ENCODE assay signal across 12 cellular contexts in the genomic region with DNA sequence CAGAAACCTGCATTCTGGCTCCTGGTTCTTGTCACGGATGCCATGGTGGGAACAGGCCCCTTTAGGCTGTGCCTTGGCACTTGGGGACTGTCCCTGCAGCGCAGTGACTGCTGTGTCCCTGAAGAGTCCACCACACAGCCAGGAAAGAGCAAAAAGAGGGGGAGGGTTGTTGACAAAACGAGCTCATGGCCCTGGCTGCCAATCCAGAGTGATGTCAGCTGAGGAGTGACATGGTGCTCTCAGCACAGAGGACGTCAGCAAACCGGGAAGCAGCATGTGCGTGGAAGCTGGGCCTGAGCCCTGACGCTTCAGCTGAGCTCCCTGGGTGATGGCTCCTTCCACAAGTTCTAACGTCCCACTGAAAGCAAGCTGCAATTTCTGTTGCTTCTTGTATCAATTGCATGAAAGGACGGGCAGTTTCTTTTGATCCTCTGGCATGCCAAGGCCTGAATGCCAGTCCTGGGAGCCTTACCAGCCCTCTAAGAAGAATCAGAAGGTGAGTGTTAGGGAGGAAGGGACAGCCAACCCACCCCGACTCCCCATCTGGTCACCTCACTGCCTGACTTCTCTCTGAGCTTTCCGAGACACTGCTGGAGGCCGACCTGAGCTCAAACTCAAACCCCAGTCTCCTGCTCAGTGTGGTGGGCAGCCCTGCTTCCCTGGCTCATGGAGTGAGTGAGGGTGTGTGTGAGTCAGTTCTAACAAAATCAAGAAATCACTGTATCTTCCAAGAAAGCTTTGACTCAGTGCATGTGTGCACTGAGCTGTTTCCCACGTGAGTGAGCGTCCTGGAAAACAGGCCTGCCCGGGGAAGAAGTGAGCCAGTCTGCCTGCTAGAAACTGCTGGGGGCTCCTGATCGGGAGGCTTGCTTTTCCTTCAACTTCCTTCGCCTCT. TPM values are rescaled to one million over a fixed set of nuclear protein-coding genes. Genes with fewer than 3 reads are reported as not detected.
DNase-seq lines count a peak whose midpoint lies in the region; ATAC-seq and FAIRE-seq lines count a peak whose summit lies in the region.
"Had no signal": no experiment of that assay in that cellular context is flagged by ENCODE, and none has a peak within 500 bp of the region (broad histone marks: within the 10 kb centered on the region; RNA-seq: fewer than 3 reads in every experiment).

No MANE protein-coding gene starts in this region.

- H3K9ac ChIP-seq in neuronal stem cell (ENCODE audit: low read depth, low read length, poor library complexity) = no peak overlapping the region

- H3K4me1 ChIP-seq in neuronal stem cell (ENCODE audit: control insufficient read depth in 2 of 2, insufficient read depth in 1 of 2, low read depth in 1 of 2, low read length in 2 of 2) = peaks cover 16 to 38% of the 10 kb centered on the region in 2 donors

- H3K36me3 Mint-ChIP-seq in activated naive CD8-positive, alpha-beta T cell treated with anti-CD3 and anti-CD28 coated beads for 36 hours = no peaks in the 10 kb centered on the region
- H3K36me3 Mint-ChIP-seq: memory B cell had no signal

- DNase-seq in ELR (ENCODE audit: low read depth) = peak; percentile 82
- peak; percentile 29 for DNase-seq in RCC 7860 (ENCODE audit: low spot score)
- peak; percentile 9 for DNase-seq in fibroblast of gingiva (ENCODE audit: low read depth)
- DNase-seq in neuronal stem cell (ENCODE audit: low spot score) = no peak
- DNase-seq in NCI-H1694 (lab: John Stamatoyannopoulos, UW) = no peak
- DNase-seq in activated naive CD8-positive, alpha-beta T cell treated with anti-CD3 and anti-CD28 coated beads for 36 hours = no peak
- DNase-seq: activated naive CD4-positive, alpha-beta T cell treated with Interleukin-2 at 50 U/mL for 16 hours; GF-D8; SW 1271 had no signal

- H2BK12ac ChIP-seq in neuronal stem cell (ENCODE audit: low read length) = no peak overlapping the region

- H2AK5ac ChIP-seq in neuronal stem cell (ENCODE audit: low read depth, low read length) = peak overlapping the region; percentile 23

- H4K91ac ChIP-seq in neuronal stem cell (ENCODE audit: low read depth, low read length, poor library complexity) = no peak overlapping the region

- peaks cover 21% of the 10 kb centered on the region for H3K27me3 Mint-ChIP-seq in activated naive CD8-positive, alpha-beta T cell treated with anti-CD3 and anti-CD28 coated beads for 36 hours

- peak overlapping the region; percentile 40 for H2BK5ac ChIP-seq in neuronal stem cell (ENCODE audit: low read length)

- ATAC-seq in HG03280 (IDR thresholded peaks at IDR 0.05; ENCODE audit: unreplicated experiment) (no peak), HG02678 (IDR thresholded peaks at IDR 0.05; ENCODE audit: unreplicated experiment) (no peak)

- H2AFZ ChIP-seq in neuronal stem cell (ENCODE audit: low read length) = peak overlapping the region; percentile 69

- H3K14ac ChIP-seq in neuronal stem cell (ENCODE audit: low read length) = no peak overlapping the region

- H3K4me2 ChIP-seq in neuronal stem cell (ENCODE audit: insufficient read depth, low read length, poor library complexity, severe bottlenecking) = peak overlapping the region; percentile 54

- no peaks in the 10 kb centered on the region for H3K79me1 ChIP-seq in neuronal stem cell (ENCODE audit: low read depth, low read length)

- H3K27ac ChIP-seq in neuronal stem cell (replicated peaks; ENCODE audit: low read length) = no peak overlapping the region

- H3K27ac Mint-ChIP-seq in activated naive CD8-positive, alpha-beta T cell treated with anti-CD3 and anti-CD28 coated beads for 36 hours = no peak overlapping the region
- H3K27ac Mint-ChIP-seq: memory B cell had no signal

- H3K4me3 Mint-ChIP-seq in activated naive CD8-positive, alpha-beta T cell treated with anti-CD3 and anti-CD28 coated beads for 36 hours = no peak overlapping the region
- H3K4me3 Mint-ChIP-seq: memory B cell had no signal

- no peak overlapping the region for H3K23ac ChIP-seq in neuronal stem cell (ENCODE audit: low read depth, low read length, poor library complexity)

- WGBS in neuronal stem cell (ENCODE audit: extremely low coverage in 2 of 2, insufficient read length in 2 of 2, insufficient replicate concordance in 1 of 2), 2 donors = no CpG with 5 or more reads among the region's 17 CpGs

- no peaks in the 10 kb centered on the region for H3K9me3 ChIP-seq in neuronal stem cell (replicated peaks in 1 of 2; ENCODE audit: control insufficient read depth in 2 of 2, insufficient read depth in 1 of 2, low read depth in 1 of 2, low read length in 2 of 2)

- no peak overlapping the region for H3K4ac ChIP-seq in neuronal stem cell (ENCODE audit: low read length)

- peaks cover 0 to 67% (median 7%) of the 10 kb centered on the region in 3 experiments for H3K27me3 ChIP-seq in neuronal stem cell (ENCODE audit: control insufficient read depth in 3 of 3, insufficient read depth in 3 of 3, low read depth in 1 of 3, low read length in 3 of 3)

- peak overlapping the region; percentile 88 for H3K18ac ChIP-seq in neuronal stem cell (ENCODE audit: low read length)

- H4K8ac ChIP-seq in neuronal stem cell (ENCODE audit: low read depth, low read length) = no peak overlapping the region

- FAIRE-seq in RCC 7860 (lab: Jason Lieb, UNC) = no peak

- H3K9me3 Mint-ChIP-seq in activated naive CD8-positive, alpha-beta T cell treated with anti-CD3 and anti-CD28 coated beads for 36 hours = no peaks in the 10 kb centered on the region
- H3K9me3 Mint-ChIP-seq: memory B cell had no signal

- H2BK120ac ChIP-seq in neuronal stem cell (ENCODE audit: low read depth, low read length) = no peak overlapping the region

- H3K4me1 Mint-ChIP-seq in activated naive CD8-positive, alpha-beta T cell treated with anti-CD3 and anti-CD28 coated beads for 36 hours = peaks cover 5% of the 10 kb centered on the region

- H3K36me3 ChIP-seq in neuronal stem cell (replicated peaks in 1 of 2; ENCODE audit: control insufficient read depth in 2 of 2, insufficient read depth in 2 of 2, low read length in 2 of 2) = no peaks in the 10 kb centered on the region

- H2BK15ac ChIP-seq in neuronal stem cell (ENCODE audit: low read length) = no peak overlapping the region

- peak overlapping the region in 1 of 2 donors; percentile 38 for H3K4me3 ChIP-seq in neuronal stem cell (ENCODE audit: low read length in 2 of 2)

RNA-seq across cellular contexts. Expression of gene WNT3, which starts 14.7 kb away (rescaled TPM):
- 6.1 TPM for polyA plus RNA-seq in neuronal stem cell (2013, experiment 1 of 2)
- polyA plus RNA-seq in neuronal stem cell (2013, experiment 2 of 2) = 6.0 TPM
- total RNA-seq in activated naive CD8-positive, alpha-beta T cell treated with anti-CD3 and anti-CD28 coated beads for 36 hours = under 1 TPM; 0.06 to 0.08 TPM

RNA-seq across cellular contexts. Expression of gene WNT9B, which starts 18.2 kb away (rescaled TPM):
- not detected for polyA plus RNA-seq in neuronal stem cell (2013, experiment 1 of 2)
- not detected for polyA plus RNA-seq in neuronal stem cell (2013, experiment 2 of 2)
- total RNA-seq in activated naive CD8-positive, alpha-beta T cell treated with anti-CD3 and anti-CD28 coated beads for 36 hours = not detected

Comparison
In these comparisons a context has a peak if more than half of its experiments do, and no peak if none do; other contexts are left out.
1. DNase-seq: peak in ELR (single experiment), RCC 7860 (single experiment) and fibroblast of gingiva (single experiment); none in neuronal stem cell (single experiment), NCI-H1694 (single experiment) and activated naive CD8-positive, alpha-beta T cell treated with anti-CD3 and anti-CD28 coated beads for 36 hours (single experiment).